In genomic region chr17:81537856-81538555, GRCh38 we compare ENCODE assay signal across 1 cellular context.
TF ChIP-seq lines count a peak whose summit lies in the region.

No MANE protein-coding gene starts in this region.

TF ChIP-seq in HepG2, 621 proteins besides CTCF, POLR2A, EP300 and RAD21:
- TF ChIP-seq MNT (IDR thresholded peaks at IDR 0.05) (peak; percentile 13; the same call in 1 of the 2 replicates), RXRB (CRISPR knock-in tag; IDR thresholded peaks at IDR 0.05; ENCODE audit: borderline replicate concordance) (no peak), MZF1 (CRISPR knock-in tag; IDR thresholded peaks at IDR 0.05; ENCODE audit: borderline replicate concordance) (no peak), NRL (CRISPR knock-in tag; IDR thresholded peaks at IDR 0.05; ENCODE audit: borderline replicate concordance) (no peak; the same call in 1 of the 2 replicates), DDIT3 (CRISPR knock-in tag; IDR thresholded peaks at IDR 0.05) (no peak), ZSCAN9 (CRISPR knock-in tag; IDR thresholded peaks at IDR 0.05; ENCODE audit: borderline replicate concordance) (no peak), ZNF605 (CRISPR knock-in tag; IDR thresholded peaks at IDR 0.05) (peak; percentile 43; the same call in 1 of the 2 replicates), ZNF512 (CRISPR knock-in tag; IDR thresholded peaks at IDR 0.05) (no peak), STAG1 (CRISPR knock-in tag; IDR thresholded peaks at IDR 0.05) (no peak), HNRNPL (IDR thresholded peaks at IDR 0.05; ENCODE audit: low read depth, low read length) (no peak), TBP (CRISPR knock-in tag; IDR thresholded peaks at IDR 0.05) (no peak), ZNF687 (CRISPR knock-in tag; IDR thresholded peaks at IDR 0.05) (peak; percentile 36; the same call in 1 of the 2 replicates), BORCS8-MEF2B (CRISPR knock-in tag; IDR thresholded peaks at IDR 0.05) (0 out of 2 replicates have a peak, but pooled peaks have one; percentile 33), AGO2 (optimal IDR thresholded peaks at IDR 0.05; ENCODE audit: low read depth, low read length) (peak; percentile 87), ZNF101 (CRISPR knock-in tag; IDR thresholded peaks at IDR 0.05; ENCODE audit: borderline replicate concordance, low read depth) (no peak), ZNF546 (CRISPR knock-in tag; conservative IDR thresholded peaks at IDR 0.05) (no peak), NR2C2 (CRISPR knock-in tag; IDR thresholded peaks at IDR 0.05; ENCODE audit: borderline replicate concordance) (no peak), ESRRA (CRISPR knock-in tag; IDR thresholded peaks at IDR 0.05; ENCODE audit: low read depth) (no peak), ZNF749 (CRISPR knock-in tag; IDR thresholded peaks at IDR 0.05; ENCODE audit: borderline replicate concordance) (no peak), ZC3H4 (CRISPR knock-in tag; IDR thresholded peaks at IDR 0.05; ENCODE audit: borderline replicate concordance) (no peak), NKX3-1 (CRISPR knock-in tag; IDR thresholded peaks at IDR 0.05) (no peak), POGK (CRISPR knock-in tag; conservative IDR thresholded peaks at IDR 0.05) (no peak), CSRNP2 (CRISPR knock-in tag; conservative IDR thresholded peaks at IDR 0.05; ENCODE audit: low read depth) (no peak), ZSCAN30 (CRISPR knock-in tag; IDR thresholded peaks at IDR 0.05) (no peak), LBX2 (CRISPR knock-in tag; IDR thresholded peaks at IDR 0.05; ENCODE audit: borderline replicate concordance) (no peak), NBN (conservative IDR thresholded peaks at IDR 0.05) (no peak), ZNF773 (CRISPR knock-in tag; IDR thresholded peaks at IDR 0.05; ENCODE audit: borderline replicate concordance) (no peak)
